ENCODE assay signal across 7 cellular contexts in genomic region chr9:70411141-70411929, GRCh38. TPM values are rescaled to one million over a fixed set of nuclear protein-coding genes. Genes with fewer than 3 reads are reported as not detected.
DNase-seq lines count a peak whose midpoint lies in the region; ATAC-seq and TF ChIP-seq lines count a peak whose summit lies in the region.

No MANE protein-coding gene starts in this region.

- H3K9me3 ChIP-seq in right lobe of liver, result no peaks in the 10 kb centered on the region

- POLR2A ChIA-PET in HEK293T (lab: Yijun Ruan, JAX), result interaction anchor here (0.7 to 3.0 kb wide), 3 partner anchors 9 to 152 kb away, joined by 3 to 31 read pairs (median 3); partner anchors contain the start of gene SMC5

- WGBS in right lobe of liver (ENCODE audit: insufficient coverage, low coverage, low lambda C conversion rate, missing lambda C conversion rate), result 11% methylated on average over 11 of the region's 15 CpGs

- H3K4me1 ChIP-seq in right lobe of liver, result peaks cover 0 to 54% (median 22%) of the 10 kb centered on the region in 4 donors

- no peaks in the 10 kb centered on the region for H3K27me3 ChIP-seq in right lobe of liver

- peak; percentile 36 to 37 for ATAC-seq in activated CD4-positive, CD25-positive, alpha-beta regulatory T cell treated with anti-CD3 and anti-CD28 coated beads, Interleukin-2, amount 50 U/mL, for 24 hours
- peak; percentile 0 to 9 (median 2) for ATAC-seq in right lobe of liver
- ATAC-seq in HG02610 (IDR thresholded peaks at IDR 0.05; ENCODE audit: unreplicated experiment), result no peak
- no peak for ATAC-seq in GM18858 (IDR thresholded peaks at IDR 0.05; ENCODE audit: unreplicated experiment)

- CTCF ChIA-PET in HEK293T (lab: Yijun Ruan, JAX), result no interaction called here

- DNase-seq in HEK293T (ENCODE audit: extremely low spot score), result no peak
- peak; percentile 52 to 62 (median 58) for DNase-seq in right lobe of liver
- peak; percentile 40 to 49 for DNase-seq in stimulated activated CD8-positive, alpha-beta memory T cell treated with anti-CD3 and anti-CD28 coated beads, Interleukin-7, amount 100 ng/mL, for 4 hours (ENCODE audit: low read depth in 2 of 2)

- peak overlapping the region; percentile 98 for H3K27ac ChIP-seq in cingulate gyrus (ENCODE audit: low read depth, low read length)
- H3K27ac ChIP-seq in right lobe of liver, result peak overlapping the region; percentile 98 to 100 (median 100)

- peak; percentile 15 for TF ChIP-seq POLR2A in right lobe of liver (IDR thresholded peaks at IDR 0.05)

- no peak for TF ChIP-seq CTCF in right lobe of liver (IDR thresholded peaks at IDR 0.05)

- intact Hi-C loops in right lobe of liver (cut with DNase I), result no loop called here

- peak overlapping the region; percentile 57 to 86 (median 72) for H3K4me3 ChIP-seq in right lobe of liver

- H3K36me3 ChIP-seq in right lobe of liver, result peaks cover 0 to 5% (median 0%) of the 10 kb centered on the region in 4 donors

TF ChIP-seq in HEK293T, 16 proteins besides CTCF, POLR2A, EP300 and RAD21:
- TF ChIP-seq L3MBTL2 (conservative IDR thresholded peaks at IDR 0.05), result 0 out of 2 replicates have a peak, but pooled peaks have one; percentile 13
- TF ChIP-seq ZNF384 (IDR thresholded peaks at IDR 0.05), result no peak
TF ChIP-seq in HEK293T: peak in this region for 1.

RNA-seq across cellular contexts. Expression of gene KLF9, which starts 3.1 kb away (rescaled TPM):
- total RNA-seq in right lobe of liver, result 10 to 100 TPM in 5 of 6 experiments, 1 to 10 TPM in 1; 8.7 to 74.7 (median 32.3) TPM

Comparison
In these comparisons a context has a peak if more than half of its experiments do, and no peak if none do; other contexts are left out.
1. ATAC-seq: peak in activated CD4-positive, CD25-positive, alpha-beta regulatory T cell treated with anti-CD3 and anti-CD28 coated beads, Interleukin-2, amount 50 U/mL, for 24 hours (2 of 2) and right lobe of liver (4 of 4); none in HG02610 (single experiment) and GM18858 (single experiment).